In genomic region chr2:198441246-198441645, GRCh38 we compare ENCODE assay signal across 1 cellular context.
TF ChIP-seq lines count a peak whose summit lies in the region.

No MANE protein-coding gene starts in this region.

TF ChIP-seq in IMR-90, 13 proteins besides CTCF, POLR2A, EP300 and RAD21 (continued from another document):
- TF ChIP-seq, protein P1, sequence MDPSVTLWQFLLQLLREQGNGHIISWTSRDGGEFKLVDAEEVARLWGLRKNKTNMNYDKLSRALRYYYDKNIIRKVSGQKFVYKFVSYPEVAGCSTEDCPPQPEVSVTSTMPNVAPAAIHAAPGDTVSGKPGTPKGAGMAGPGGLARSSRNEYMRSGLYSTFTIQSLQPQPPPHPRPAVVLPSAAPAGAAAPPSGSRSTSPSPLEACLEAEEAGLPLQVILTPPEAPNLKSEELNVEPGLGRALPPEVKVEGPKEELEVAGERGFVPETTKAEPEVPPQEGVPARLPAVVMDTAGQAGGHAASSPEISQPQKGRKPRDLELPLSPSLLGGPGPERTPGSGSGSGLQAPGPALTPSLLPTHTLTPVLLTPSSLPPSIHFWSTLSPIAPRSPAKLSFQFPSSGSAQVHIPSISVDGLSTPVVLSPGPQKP (IDR thresholded peaks at IDR 0.05; ENCODE audit: borderline replicate concordance, low read depth, low read length): no peak
- TF ChIP-seq MXI1 (IDR thresholded peaks at IDR 0.05; ENCODE audit: borderline replicate concordance, low read depth, low read length) (no peak), CHD1 (IDR thresholded peaks at IDR 0.05; ENCODE audit: low read depth, low read length) (no peak)
